ENCODE assay signal across 16 cellular contexts in genomic region chr10:130022501-130023299, GRCh38. TPM values are rescaled to one million over a fixed set of nuclear protein-coding genes. Genes with fewer than 3 reads are reported as not detected.
DNase-seq lines count a peak whose midpoint lies in the region; ATAC-seq, FAIRE-seq and TF ChIP-seq lines count a peak whose summit lies in the region.
"Had no signal": no experiment of that assay in that cellular context is flagged by ENCODE, and none has a peak within 500 bp of the region (broad histone marks: within the 10 kb centered on the region; RNA-seq: fewer than 3 reads in every experiment).

No MANE protein-coding gene starts in this region.

- H3K27ac Mint-ChIP-seq in chondrocyte (ENCODE audit: unreplicated experiment): no peak overlapping the region
- H3K27ac Mint-ChIP-seq: activated T-helper 17 cell treated with anti-CD3 and anti-CD28 coated beads, Interleukin-2, amount 50 U/mL, for 72 hours had no signal

- H3K79me2 ChIP-seq in ACC112 (ENCODE audit: control insufficient read depth, insufficient read depth, low read length, unreplicated experiment): no peaks in the 10 kb centered on the region

- H2AFZ ChIP-seq in ACC112 (ENCODE audit: low read length, unreplicated experiment): peak overlapping the region; percentile 41

- H3K27me3 Mint-ChIP-seq in chondrocyte (ENCODE audit: low read depth): no peaks in the 10 kb centered on the region
- H3K27me3 Mint-ChIP-seq: activated T-helper 17 cell treated with anti-CD3 and anti-CD28 coated beads, Interleukin-2, amount 50 U/mL, for 72 hours had no signal

- no peaks in the 10 kb centered on the region for H3K4me1 Mint-ChIP-seq in chondrocyte (ENCODE audit: low read depth)
- H3K4me1 Mint-ChIP-seq: activated T-helper 17 cell treated with anti-CD3 and anti-CD28 coated beads, Interleukin-2, amount 50 U/mL, for 72 hours; naive B cell had no signal

- no peaks in the 10 kb centered on the region for H3K36me3 ChIP-seq in ACC112 (ENCODE audit: insufficient read depth, low read length)
- H3K36me3 ChIP-seq in WERI-Rb-1: no peaks in the 10 kb centered on the region

- DNase-seq in H54 (ENCODE audit: insufficient read length, low spot score): peak; percentile 75
- DNase-seq in WERI-Rb-1: peak; percentile 74
- DNase-seq in islet precursor cell: peak; percentile 44
- no peak for DNase-seq in NCI-H1417 treated with DMSO at 0.1 percent for 48 hours (lab: John Stamatoyannopoulos, UW)
- no peak for DNase-seq in chondrocyte (ENCODE audit: low spot score)
- no peak for DNase-seq in glomerular visceral epithelial cell (ENCODE audit: extremely low spot score)
- DNase-seq in Right ventricle myocardium superior: no peak
- DNase-seq: GDM1, naive B cell, NCI-H1092 treated with DMSO at 0.1 percent for 48 hours, small intestine had no signal

- TF ChIP-seq POLR2A in H54 (IDR thresholded peaks at IDR 0.05; ENCODE audit: low read depth, low read length): no peak

- intact Hi-C loops in Right ventricle myocardium superior (cut with DNase I): no loop called here

- H3K27me3 ChIP-seq in ACC112 (ENCODE audit: insufficient read depth, low read length) (no peaks in the 10 kb centered on the region), WERI-Rb-1 (ENCODE audit: insufficient read depth, low read depth, severe bottlenecking) (no peaks in the 10 kb centered on the region)

- no peaks in the 10 kb centered on the region for H3K36me3 Mint-ChIP-seq in chondrocyte (ENCODE audit: low read depth)
- H3K36me3 Mint-ChIP-seq: naive B cell had no signal

- peak overlapping the region; percentile 87 for H3K27ac ChIP-seq in ACC112 (ENCODE audit: low read depth, low read length)
- H3K27ac ChIP-seq in WERI-Rb-1: peak overlapping the region; percentile 34; the same call in 1 of the 2 replicates
- H3K27ac ChIP-seq: HL-60 had no signal

- H3K4me3 ChIP-seq in ACC112 (ENCODE audit: low read depth, low read length): no peak overlapping the region
- no peak overlapping the region for H3K4me3 ChIP-seq in WERI-Rb-1 (ENCODE audit: low read depth, low read length)

- peaks cover 41% of the 10 kb centered on the region for H3K4me1 ChIP-seq in ACC112 (ENCODE audit: control insufficient read depth, insufficient read depth, low read length, unreplicated experiment)

- no peak for ATAC-seq in Right ventricle myocardium superior (ENCODE audit: poor library complexity)
- ATAC-seq: activated CD4-positive, CD25-positive, alpha-beta regulatory T cell treated with anti-CD3 and anti-CD28 coated beads, Interleukin-2, amount 50 U/mL, for 24 hours; activated T-helper 17 cell treated with anti-CD3 and anti-CD28 coated beads, Interleukin-2, amount 50 U/mL, for 72 hours had no signal

- H3K9me3 ChIP-seq in WERI-Rb-1 (ENCODE audit: severe bottlenecking): no peaks in the 10 kb centered on the region

- no peak for FAIRE-seq in H54 (lab: Jason Lieb, UNC)
- FAIRE-seq: islet of Langerhans, small intestine had no signal

- TF ChIP-seq CTCF in WERI-Rb-1 (IDR thresholded peaks at IDR 0.05; ENCODE audit: low read depth, low read length) (no peak), chondrocyte (IDR thresholded peaks at IDR 0.05) (no peak)

- H3K4me3 Mint-ChIP-seq in chondrocyte (ENCODE audit: unreplicated experiment): no peak overlapping the region
- H3K4me3 Mint-ChIP-seq: activated T-helper 17 cell treated with anti-CD3 and anti-CD28 coated beads, Interleukin-2, amount 50 U/mL, for 72 hours; naive B cell had no signal

- no peaks in the 10 kb centered on the region for H3K9me3 Mint-ChIP-seq in chondrocyte (ENCODE audit: low read depth)
- H3K9me3 Mint-ChIP-seq: activated T-helper 17 cell treated with anti-CD3 and anti-CD28 coated beads, Interleukin-2, amount 50 U/mL, for 72 hours; naive B cell had no signal

RNA-seq across cellular contexts. Expression of gene EBF3, which starts 58.6 kb away (rescaled TPM):
- total RNA-seq in chondrocyte: 2.2 TPM in 1 of 3 replicates, not detected in the others
- 6.2 TPM for total RNA-seq in Right ventricle myocardium superior
- total RNA-seq: activated T-helper 17 cell treated with anti-CD3 and anti-CD28 coated beads, Interleukin-2, amount 50 U/mL, for 72 hours had no signal

Comparison
In these comparisons a context has a peak if more than half of its experiments do, and no peak if none do; other contexts are left out.
1. DNase-seq: peak in H54 (single experiment), WERI-Rb-1 (single experiment) and islet precursor cell (single experiment); none in NCI-H1417 treated with DMSO at 0.1 percent for 48 hours (single experiment), chondrocyte (single experiment), glomerular visceral epithelial cell (single experiment) and Right ventricle myocardium superior (single experiment).